ENCODE assay signal across 7 cellular contexts in the genomic region with DNA sequence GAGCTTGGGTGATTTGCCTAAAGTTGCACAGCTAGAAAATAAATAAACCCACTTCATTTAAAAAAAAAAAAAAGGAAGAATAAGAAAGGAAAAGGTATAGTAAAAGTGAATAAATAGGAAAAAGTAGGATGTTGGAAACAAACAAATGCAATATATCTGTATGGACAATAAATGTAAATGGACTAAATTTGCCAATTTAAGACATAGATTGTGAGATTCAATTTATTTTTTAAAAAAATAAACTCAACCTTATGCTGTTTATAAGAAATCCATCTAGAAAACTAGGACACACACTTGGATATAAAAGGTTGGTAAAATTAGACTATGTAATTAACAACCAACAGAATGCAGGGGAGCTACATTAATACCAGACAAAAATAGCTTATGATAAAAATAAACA.
"Had no signal": no experiment of that assay in that cellular context is flagged by ENCODE, and none has a peak within 500 bp of the region (broad histone marks: within the 10 kb centered on the region; RNA-seq: fewer than 3 reads in every experiment).

No MANE protein-coding gene starts in this region.

- ATAC-seq: HepG2 had no signal

- DNase-seq: IMR-90, KBM-7, KG1 had no signal

- H3K27ac ChIP-seq: HL-60, KMS-11 had no signal

- H3K9ac ChIP-seq: KMS-11 had no signal

- FAIRE-seq: HepG2, HTR-8/SVneo had no signal

- H3K4me2 ChIP-seq: KMS-11 had no signal
